Comparison of ENCODE assay signal across 1 cellular context in the genomic region with DNA sequence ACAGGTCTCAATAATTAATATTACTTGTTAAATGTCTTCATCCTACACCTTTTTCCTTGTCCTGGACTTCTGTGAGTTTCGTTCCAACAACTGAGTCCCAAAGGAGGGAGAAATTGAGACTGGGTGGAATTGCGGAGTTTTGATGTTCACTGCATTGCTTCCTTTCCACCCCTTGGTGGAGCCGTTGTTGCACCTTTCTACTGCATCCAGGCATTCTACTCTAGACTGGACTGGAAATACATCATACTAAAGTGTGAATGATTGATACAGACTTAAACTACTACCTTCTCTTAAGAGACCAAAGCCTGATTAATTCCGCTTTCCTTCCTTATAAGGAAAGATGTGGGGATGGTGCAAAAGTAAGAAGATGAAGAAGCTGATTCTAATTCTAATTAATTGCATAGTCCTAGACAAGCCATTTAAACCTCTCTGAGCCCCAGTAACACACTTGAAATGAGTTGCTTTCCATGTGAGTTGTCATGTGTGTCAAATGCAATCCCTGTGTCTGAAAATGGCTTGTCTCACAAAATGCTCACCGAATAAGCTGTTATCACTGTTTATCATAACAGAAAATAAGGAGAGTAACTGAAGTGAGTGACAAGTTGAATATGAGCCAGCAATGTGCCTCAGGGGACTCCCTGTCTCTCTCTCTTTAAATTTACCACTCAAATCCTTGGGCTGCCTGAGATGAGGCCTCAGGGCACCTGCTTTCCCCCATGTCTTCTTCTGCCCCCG.
TF ChIP-seq lines count a peak whose summit lies in the region.

No MANE protein-coding gene starts in this region.

TF ChIP-seq in HepG2, 621 proteins besides CTCF, POLR2A, EP300 and RAD21 (continued from another document):
- no peak for TF ChIP-seq KIAA2018 (CRISPR knock-in tag; IDR thresholded peaks at IDR 0.05; ENCODE audit: borderline replicate concordance)
